ENCODE assay signal across 25 cellular contexts in genomic region chr9:108035485-108035884, GRCh38.
"Had no signal": no experiment of that assay in that cellular context is flagged by ENCODE, and none has a peak within 500 bp of the region (broad histone marks: within the 10 kb centered on the region; RNA-seq: fewer than 3 reads in every experiment).

No MANE protein-coding gene starts in this region.

- H3K36me3 Mint-ChIP-seq: activated naive CD4-positive, alpha-beta T cell treated with anti-CD3 and anti-CD28 coated beads, Interleukin-2, amount 10 ng/mL, durations not matched to agents 7 days and 5 days; activated naive CD8-positive, alpha-beta T cell treated with anti-CD3 and anti-CD28 coated beads, Interleukin-2, amount 10 ng/mL, durations not matched to agents 7 days and 5 days had no signal

- H3K9me3 ChIP-seq: ovary, prostate gland, suprapubic skin had no signal

- ATAC-seq: SK-N-SH treated with all-trans-retinoic acid at 6 μM for 48 hours; stimulated activated naive B cell treated with anti-CD40 and anti-IgM and Interleukin-4, amounts not matched to agents 10 μg/mL and 1 μg/mL and 100 μg/mL, for 72 hours; T-helper 17 cell had no signal

- H3K27me3 Mint-ChIP-seq: activated CD4-positive, alpha-beta memory T cell treated with anti-CD3 and anti-CD28 coated beads for 36 hours; activated CD4-positive, alpha-beta T cell treated with anti-CD3 and anti-CD28 coated beads, Interleukin-2, amount 10 ng/mL, durations not matched to agents 24 days and 14 days; activated naive CD4-positive, alpha-beta T cell treated with anti-CD3 and anti-CD28 coated beads, Interleukin-2, amount 10 ng/mL, durations not matched to agents 7 days and 5 days; activated naive CD8-positive, alpha-beta T cell treated with anti-CD3 and anti-CD28 coated beads, Interleukin-2, amount 10 ng/mL, durations not matched to agents 7 days and 5 days; T-helper 17 cell had no signal

- H3K27ac Mint-ChIP-seq: activated CD4-positive, alpha-beta memory T cell treated with anti-CD3 and anti-CD28 coated beads for 36 hours; activated CD4-positive, alpha-beta T cell treated with anti-CD3 and anti-CD28 coated beads, Interleukin-2, amount 10 ng/mL, durations not matched to agents 24 days and 14 days; activated naive CD4-positive, alpha-beta T cell treated with anti-CD3 and anti-CD28 coated beads, Interleukin-2, amount 10 ng/mL, durations not matched to agents 7 days and 5 days; activated naive CD8-positive, alpha-beta T cell treated with anti-CD3 and anti-CD28 coated beads, Interleukin-2, amount 10 ng/mL, durations not matched to agents 7 days and 5 days; activated T-helper 1 cell treated with anti-CD3 and anti-CD28 coated beads, Interleukin-12 subunit alpha, Interleukin-12 subunit beta, Interleukin-2, Interleukin-4 antibody, amounts not matched to agents 30 ng/mL and 10 ng/mL and 1 ng/mL, durations not matched to agents 14 hours and 24 hours and 36 hours; stimulated activated naive B cell treated with anti-CD40 and anti-IgM and Interleukin-4, amounts not matched to agents 10 μg/mL and 1 μg/mL and 100 μg/mL, for 72 hours; T-helper 17 cell had no signal

- H3K4me3 Mint-ChIP-seq: activated CD4-positive, alpha-beta memory T cell treated with anti-CD3 and anti-CD28 coated beads for 36 hours; activated CD4-positive, alpha-beta T cell treated with anti-CD3 and anti-CD28 coated beads, Interleukin-2, amount 10 ng/mL, durations not matched to agents 24 days and 14 days; activated naive CD4-positive, alpha-beta T cell treated with anti-CD3 and anti-CD28 coated beads, Interleukin-2, amount 10 ng/mL, durations not matched to agents 7 days and 5 days; activated naive CD8-positive, alpha-beta T cell treated with anti-CD3 and anti-CD28 coated beads, Interleukin-2, amount 10 ng/mL, durations not matched to agents 7 days and 5 days; activated T-helper 1 cell treated with anti-CD3 and anti-CD28 coated beads, Interleukin-12 subunit alpha, Interleukin-12 subunit beta, Interleukin-2, Interleukin-4 antibody, amounts not matched to agents 30 ng/mL and 10 ng/mL and 1 ng/mL, durations not matched to agents 14 hours and 24 hours and 36 hours; stimulated activated naive B cell treated with anti-CD40 and anti-IgM and Interleukin-4, amounts not matched to agents 10 μg/mL and 1 μg/mL and 100 μg/mL, for 72 hours; T-helper 17 cell had no signal

- DNase-seq: activated CD4-positive, alpha-beta memory T cell treated with anti-CD3 and anti-CD28 coated beads for 36 hours; activated CD4-positive, alpha-beta T cell treated with anti-CD3 and anti-CD28 coated beads, Interleukin-2, amount 10 ng/mL, durations not matched to agents 24 days and 14 days; activated CD4-positive, CD25-positive, alpha-beta regulatory T cell treated with anti-CD3 and anti-CD28 coated beads, Interleukin-2, amount 50 U/mL, for 72 hours; activated CD8-positive, alpha-beta memory T cell treated with anti-CD3 and anti-CD28 coated beads, Interleukin-2, amount 50 U/mL, for 4 hours; activated gamma-delta T cell; activated naive CD4-positive, alpha-beta T cell treated with anti-CD3 and anti-CD28 coated beads, Interleukin-2, amount 10 ng/mL, durations not matched to agents 7 days and 5 days; activated naive CD8-positive, alpha-beta T cell treated with anti-CD3 and anti-CD28 coated beads, Interleukin-2, amount 10 ng/mL, durations not matched to agents 7 days and 5 days; activated T-cell treated with anti-CD3 and anti-CD28 coated beads, Interleukin-2, amount 50 U/mL, for 1 hour; amniotic stem cell; effector CD4-positive, alpha-beta T cell; glutamatergic neuron; left lung; ovary; retina; stimulated activated CD4-positive, alpha-beta T cell treated with anti-CD3 and anti-CD28 coated beads, Interleukin-2, amount 100 ng/mL, for 24 hours; stimulated activated naive B cell treated with anti-CD40 and anti-IgM and Interleukin-4, amounts not matched to agents 10 μg/mL and 1 μg/mL and 100 μg/mL, for 72 hours; T-helper 17 cell; T1000 had no signal

- H3K4me1 ChIP-seq: left lung, prostate gland had no signal

- H3K27me3 ChIP-seq: left lung, ovary, suprapubic skin, tibial nerve had no signal

- H3K4me1 Mint-ChIP-seq: activated CD4-positive, alpha-beta T cell treated with anti-CD3 and anti-CD28 coated beads, Interleukin-2, amount 10 ng/mL, durations not matched to agents 24 days and 14 days; activated naive CD4-positive, alpha-beta T cell treated with anti-CD3 and anti-CD28 coated beads, Interleukin-2, amount 10 ng/mL, durations not matched to agents 7 days and 5 days; activated naive CD8-positive, alpha-beta T cell treated with anti-CD3 and anti-CD28 coated beads, Interleukin-2, amount 10 ng/mL, durations not matched to agents 7 days and 5 days; T-helper 17 cell had no signal

- H3K27ac ChIP-seq: left lung, prostate gland, suprapubic skin, tibial nerve had no signal

- H3K36me3 ChIP-seq: left lung, ovary, prostate gland, suprapubic skin, tibial nerve had no signal

- H3K4me3 ChIP-seq: left lung, lung, ovary, prostate gland, smooth muscle cell, suprapubic skin, tibial nerve had no signal
